ENCODE assay signal across 6 cellular contexts in genomic region chr22:24553597-24554315, GRCh38. TPM values are rescaled to one million over a fixed set of nuclear protein-coding genes. Genes with fewer than 3 reads are reported as not detected.
DNase-seq lines count a peak whose midpoint lies in the region; ATAC-seq and TF ChIP-seq lines count a peak whose summit lies in the region.

No MANE protein-coding gene starts in this region.

- H3K27ac ChIP-seq in dorsolateral prefrontal cortex (peak overlapping the region in 46 of 59 donors; percentile 5 to 100 (median 96)), psoas muscle (peak overlapping the region; percentile 95)

- WGBS in psoas muscle, 3 donors: 15 to 30% (median 17%) methylated on average over 12 of the region's 12 CpGs

- H3K27me3 ChIP-seq in dorsolateral prefrontal cortex (no peaks in the 10 kb centered on the region), psoas muscle (ENCODE audit: insufficient read depth in 3 of 3, low read length in 2 of 3) (no peaks in the 10 kb centered on the region)

- ATAC-seq in psoas muscle: peak in 3 of 4 donors; percentile 11 to 36 (median 22)
- no peak for ATAC-seq in HG02938 (IDR thresholded peaks at IDR 0.05; ENCODE audit: unreplicated experiment)

- no peaks in the 10 kb centered on the region for H3K9me3 ChIP-seq in psoas muscle

- H3K4me1 ChIP-seq in psoas muscle: peaks cover 53% of the 10 kb centered on the region

- H3K4me3 ChIP-seq in dorsolateral prefrontal cortex (peak overlapping the region; percentile 61 to 100 (median 99)), psoas muscle (peak overlapping the region; percentile 87)

- DNase-seq in NCI-H82 (lab: John Stamatoyannopoulos, UW): peak; percentile 50
- no peak for DNase-seq in NCI-H82 treated with DMSO at 0.1 percent for 48 hours (lab: John Stamatoyannopoulos, UW; ENCODE audit: unreplicated experiment)
- DNase-seq in dorsolateral prefrontal cortex: no peak
- DNase-seq in psoas muscle: peak; percentile 35 to 78
- no peak for DNase-seq in HuH-7.5 (ENCODE audit: low spot score)

- no peak for TF ChIP-seq CTCF in dorsolateral prefrontal cortex (IDR thresholded peaks at IDR 0.05 in 54 of 56, conservative IDR thresholded peaks at IDR 0.05 in 2 of 56; ENCODE audit: low read depth in 1 of 56, partially characterized antibody in 56 of 56)
- no peak for TF ChIP-seq CTCF in psoas muscle (IDR thresholded peaks at IDR 0.05)

- intact Hi-C loops in dorsolateral prefrontal cortex (cut with DNase I): loop anchor here in 1 of 2 donors (2.0 to 5.0 kb wide), 3 partner anchors 35 to 283 kb away; partner anchors contain the start of gene SPECC1L
- intact Hi-C loops in psoas muscle (cut with DNase I): loop anchor here in 1 of 2 donors (10.0 kb wide), 1 partner anchor 639 kb away; no protein-coding TSS in a partner anchor

- peaks cover 6 to 34% of the 10 kb centered on the region in 2 donors for H3K36me3 ChIP-seq in psoas muscle (ENCODE audit: insufficient read depth in 1 of 2, low read depth in 1 of 2)

RNA-seq across cellular contexts. Expression of gene GUCD1, which starts 1.2 kb away (rescaled TPM):
- total RNA-seq in dorsolateral prefrontal cortex (10 to 100 TPM; 22.1 to 69.1 (median 37.8) TPM), psoas muscle (100 to 1,000 TPM; 114 to 232 (median 181) TPM)
- 100 to 1,000 TPM; 137 to 180 (median 151) TPM for polyA plus RNA-seq in psoas muscle

RNA-seq across cellular contexts. Expression of gene SNRPD3, which starts 2.0 kb away (rescaled TPM):
- total RNA-seq in dorsolateral prefrontal cortex: 10 to 100 TPM; 35.6 to 96.2 (median 63.6) TPM
- 10 to 100 TPM; 68.8 to 90.5 (median 75.8) TPM for total RNA-seq in psoas muscle
- 100 to 1,000 TPM in 2 of 3 donors, 10 to 100 TPM in 1; 82.7 to 129 (median 110) TPM for polyA plus RNA-seq in psoas muscle

RNA-seq across cellular contexts. Expression of gene LRRC75B, which starts 39.1 kb away (rescaled TPM):
- total RNA-seq in dorsolateral prefrontal cortex: 10 to 100 TPM in 111 of 120 experiments, 1 to 10 TPM in 9; 6.4 to 27.7 (median 13.8) TPM
- total RNA-seq in psoas muscle: 1 to 10 TPM in 3 of 4 donors, under 1 TPM in 1; 0.93 to 4.1 (median 2.7) TPM
- polyA plus RNA-seq in psoas muscle: 1 to 10 TPM in 2 of 3 donors, under 1 TPM in 1; 0.99 to 3.9 (median 2.0) TPM

RNA-seq across cellular contexts. Expression of gene GGT1, which starts 49.2 kb away (rescaled TPM):
- 10 to 100 TPM in 107 of 120 experiments, 1 to 10 TPM in 13; 6.2 to 29.0 (median 13.6) TPM for total RNA-seq in dorsolateral prefrontal cortex
- 1 to 10 TPM in 2 of 4 donors, under 1 TPM in 2; 0.71 to 2.6 (median 1.7) TPM for total RNA-seq in psoas muscle
- 1 to 10 TPM in 1 of 3 donors, under 1 TPM in 2; 0.52 to 1.3 (median 0.97) TPM for polyA plus RNA-seq in psoas muscle

RNA-seq across cellular contexts. Expression of gene UPB1, which starts 58.6 kb away (rescaled TPM):
- total RNA-seq in dorsolateral prefrontal cortex (1 to 10 TPM in 41 of 120 experiments, under 1 TPM in 76, not detected in 3; 0.13 to 4.9 (median 0.77) TPM), psoas muscle (under 1 TPM; 0.07 to 0.82 (median 0.19) TPM)
- polyA plus RNA-seq in psoas muscle: under 1 TPM; 0.11 to 0.21 (median 0.18) TPM

Comparison
In these comparisons a context has a peak if more than half of its experiments do, and no peak if none do; other contexts are left out.
1. DNase-seq: peak in NCI-H82 (single experiment) and psoas muscle (2 of 2); none in NCI-H82 treated with DMSO at 0.1 percent for 48 hours (single experiment), dorsolateral prefrontal cortex (0 of 10) and HuH-7.5 (single experiment).